Comparison of ENCODE assay signal across 21 cellular contexts in the genomic region with DNA sequence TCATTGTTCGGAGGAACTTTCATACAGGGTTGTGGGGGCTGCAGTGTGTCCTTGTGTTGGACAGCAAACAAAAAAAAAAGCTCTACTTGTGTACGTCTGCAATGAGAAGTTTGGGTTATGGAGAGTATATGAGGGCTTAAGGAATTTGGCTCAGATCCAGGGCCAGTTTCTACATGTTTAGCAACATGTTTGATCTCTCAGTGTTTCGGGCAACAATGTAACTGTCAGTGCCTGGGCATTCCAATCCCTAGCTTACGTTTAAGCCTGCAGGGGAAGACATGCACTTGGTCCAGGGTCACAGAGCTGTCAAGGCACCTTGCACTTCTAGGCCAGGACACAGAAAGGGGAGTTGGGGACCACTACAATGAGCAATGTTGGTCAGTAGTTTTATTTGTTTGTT. TPM values are rescaled to one million over a fixed set of nuclear protein-coding genes. Genes with fewer than 3 reads are reported as not detected.
DNase-seq lines count a peak whose midpoint lies in the region; ATAC-seq, FAIRE-seq and TF ChIP-seq lines count a peak whose summit lies in the region.
"Had no signal": no experiment of that assay in that cellular context is flagged by ENCODE, and none has a peak within 500 bp of the region (broad histone marks: within the 10 kb centered on the region; RNA-seq: fewer than 3 reads in every experiment).

No MANE protein-coding gene starts in this region.

- no peaks in the 10 kb centered on the region for H3K9me1 ChIP-seq in keratinocyte (ENCODE audit: control insufficient read depth, extremely low read depth, insufficient read depth, low read length)

- peaks cover 11% of the 10 kb centered on the region for H3K36me3 ChIP-seq in A673 (ENCODE audit: insufficient read depth, low read length, poor library complexity, severe bottlenecking)
- no peaks in the 10 kb centered on the region for H3K36me3 ChIP-seq in keratinocyte (ENCODE audit: control insufficient read depth in 2 of 2, extremely low read depth in 1 of 2, insufficient read depth in 2 of 2, low read length in 2 of 2)
- H3K36me3 ChIP-seq in lower lobe of right lung, result no peaks in the 10 kb centered on the region

- H3K4me2 ChIP-seq in keratinocyte (ENCODE audit: control insufficient read depth, extremely low read depth, insufficient read depth, low read depth, low read length), result peak overlapping the region; percentile 69

- H3K9ac ChIP-seq in keratinocyte (ENCODE audit: control insufficient read depth, extremely low read depth, insufficient read depth, low read length), result no peak overlapping the region

- no peak overlapping the region for H3K27ac ChIP-seq in A673 (ENCODE audit: low read depth, low read length, poor library complexity, severe bottlenecking)
- H3K27ac ChIP-seq in keratinocyte (ENCODE audit: control insufficient read depth, insufficient read depth, low read length), result peak overlapping the region; percentile 48
- no peak overlapping the region for H3K27ac ChIP-seq in lower lobe of right lung
- H3K27ac ChIP-seq: SK-N-MC had no signal

- dilution Hi-C loops in keratinocyte (cut with MboI; ENCODE audit: extremely low pct_ligation_motif_present, low sequenced_read_pairs), result no loop called here

- no peak overlapping the region for H3K4me3 ChIP-seq in A673 (ENCODE audit: low read depth, low read length, poor library complexity, severe bottlenecking)
- no peak overlapping the region for H3K4me3 ChIP-seq in epithelial cell of esophagus (ENCODE audit: low read length)
- H3K4me3 ChIP-seq in keratinocyte (ENCODE audit: control insufficient read depth in 2 of 3, extremely low read depth in 1 of 3, insufficient read depth in 2 of 3, low read depth in 1 of 3, low read length in 3 of 3), result peak overlapping the region in 1 of 3 experiments; percentile 18
- H3K4me3 ChIP-seq in lower lobe of right lung, result no peak overlapping the region
- H3K4me3 ChIP-seq: SK-N-MC had no signal

- H3K27me3 ChIP-seq in A673 (replicated peaks; ENCODE audit: insufficient read depth, low read depth, low read length, poor library complexity), result no peaks in the 10 kb centered on the region
- no peaks in the 10 kb centered on the region for H3K27me3 ChIP-seq in keratinocyte (ENCODE audit: control insufficient read depth, extremely low read depth, insufficient read depth, low read length)
- no peaks in the 10 kb centered on the region for H3K27me3 ChIP-seq in lower lobe of right lung (ENCODE audit: low read depth)

- H3K79me2 ChIP-seq in keratinocyte (ENCODE audit: control insufficient read depth, insufficient read depth, low read length), result no peaks in the 10 kb centered on the region

- H3K4me1 ChIP-seq in A673 (ENCODE audit: insufficient read depth, low read length, poor library complexity, severe bottlenecking), result no peaks in the 10 kb centered on the region
- H3K4me1 ChIP-seq in keratinocyte (ENCODE audit: control insufficient read depth, extremely low read depth, insufficient read depth, low read length), result peaks cover 12% of the 10 kb centered on the region
- no peaks in the 10 kb centered on the region for H3K4me1 ChIP-seq in lower lobe of right lung

- FAIRE-seq in keratinocyte (lab: Jason Lieb, UNC), result peak; percentile 99
- no peak for FAIRE-seq in GM12892 (lab: Jason Lieb, UNC)
- FAIRE-seq: D721Med, H54 had no signal

- no peak for TF ChIP-seq POLR2A in GM12892 (IDR thresholded peaks at IDR 0.05; ENCODE audit: low read depth, low read length)

- CTCF ChIA-PET in A673 (lab: Charles Lee), result no interaction called here

- no peak overlapping the region for H2AFZ ChIP-seq in keratinocyte (ENCODE audit: control insufficient read depth, low read length)

- ATAC-seq in GM18858 (IDR thresholded peaks at IDR 0.05; ENCODE audit: unreplicated experiment), result no peak
- ATAC-seq in GM21367 (IDR thresholded peaks at IDR 0.05; ENCODE audit: unreplicated experiment), result no peak
- ATAC-seq in lower lobe of right lung, result no peak
- ATAC-seq: PC-3, Right ventricle myocardium inferior had no signal

- TF ChIP-seq CTCF in A673 (conservative IDR thresholded peaks at IDR 0.05; ENCODE audit: low read depth, low read length) (no peak), epithelial cell of esophagus (IDR thresholded peaks at IDR 0.05; ENCODE audit: insufficient read depth, low read depth, low read length, missing control alignments) (no peak), keratinocyte (optimal IDR thresholded peaks at IDR 0.05 in 1 of 3, IDR thresholded peaks at IDR 0.05 in 1 of 3, conservative IDR thresholded peaks at IDR 0.05 in 1 of 3; ENCODE audit: extremely low read depth in 1 of 3, insufficient read depth in 2 of 3, low read length in 3 of 3) (no peak), lower lobe of right lung (IDR thresholded peaks at IDR 0.05) (no peak)

- POLR2A ChIA-PET in A673 (lab: Charles Lee; ENCODE audit: low non-redundant PET), result no interaction called here

- DNase-seq in A673 (ENCODE audit: low spot score) (peak; percentile 10), NCI-H69 (lab: John Stamatoyannopoulos, UW) (peak; percentile 11), epithelial cell of esophagus (ENCODE audit: low read depth) (peak; percentile 98), keratinocyte (ENCODE audit: low read depth, low spot score) (peak; percentile 56), GM12892 (ENCODE audit: insufficient read length) (no peak), lower lobe of right lung (no peak)
- DNase-seq: ACHN; CD4-positive, alpha-beta memory T cell; GF-D8; MM.1S; NCI-H1417; NCI-H1930; NCI-H2171 treated with DMSO at 0.1 percent for 48 hours; NCI-H510A treated with DMSO at 0.1 percent for 48 hours; PC-3 had no signal

- H3K9me3 ChIP-seq in A673 (ENCODE audit: low read depth, low read length, poor library complexity, severe bottlenecking) (no peaks in the 10 kb centered on the region), keratinocyte (ENCODE audit: control insufficient read depth, low read depth, low read length) (no peaks in the 10 kb centered on the region), lower lobe of right lung (peaks cover 19% of the 10 kb centered on the region)

- intact Hi-C loops in A673 (cut with micrococcal nuclease; ENCODE audit: unreplicated experiment) (no loop called here), lower lobe of right lung (cut with DNase I) (no loop called here)

- no peaks in the 10 kb centered on the region for H4K20me1 ChIP-seq in keratinocyte (ENCODE audit: control insufficient read depth, extremely low read depth, insufficient read depth, low read length)

- BruUV-seq in A673 (replicated peaks; lab: Mats Ljungman, UMichigan), result no TSS peak

RNA-seq across cellular contexts. Expression of a gene that starts 13.9 kb away (rescaled TPM):
- 10.1 and 10.6 TPM in 2 replicates for total RNA-seq in A673 (2021)
- 2.1 to 2.9 TPM (median 2.5 TPM) in 3 replicates for polyA plus RNA-seq in keratinocyte
- polyA plus RNA-seq in keratinocyte (2011; ENCODE audit: low read depth), result 1.4 TPM
- polyA plus RNA-seq in keratinocyte (2011; cell fraction: cytosol; rRNA removed), result 0.99 and 1.4 TPM in 2 replicates
- 3.3 and 3.8 TPM in 2 replicates for polyA plus RNA-seq in keratinocyte (2011; cell fraction: nucleus; rRNA removed)
- polyA plus RNA-seq in keratinocyte (2012; ENCODE audit: low replicate concordance), result 1.5 and 2.6 TPM in 2 replicates
- polyA minus RNA-seq in keratinocyte, result 3.2 to 9.7 TPM (median 9.5 TPM) in 3 replicates
- polyA minus RNA-seq in keratinocyte (2011; cell fraction: cytosol; rRNA and poly(A)+ RNA removed), result 5.6 TPM
- 7.6 and 13.2 TPM in 2 replicates for polyA minus RNA-seq in keratinocyte (2011; cell fraction: nucleus; rRNA and poly(A)+ RNA removed)
- 3.0 TPM for polyA plus RNA-seq in GM12892 (2012; ENCODE audit: missing spikeins)
- 5.3 TPM for total RNA-seq in lower lobe of right lung

RNA-seq across cellular contexts. Expression of a gene that starts 16.9 kb away (rescaled TPM):
- total RNA-seq in A673 (2021) (10.2 and 11.0 TPM in 2 replicates), lower lobe of right lung (7.4 TPM)
- polyA plus RNA-seq in keratinocyte, result 7.4 to 8.1 TPM (median 7.7 TPM) in 3 replicates
- polyA plus RNA-seq in keratinocyte (2011; ENCODE audit: low read depth), result 1.2 TPM
- 2.9 and 5.4 TPM in 2 replicates for polyA plus RNA-seq in keratinocyte (2011; cell fraction: cytosol; rRNA removed)
- polyA plus RNA-seq in keratinocyte (2011; cell fraction: nucleus; rRNA removed), result 11.6 and 12.8 TPM in 2 replicates
- polyA plus RNA-seq in keratinocyte (2012; ENCODE audit: low replicate concordance), result 5.7 and 6.3 TPM in 2 replicates
- polyA minus RNA-seq in keratinocyte, result 6.7 to 15.4 TPM (median 15.0 TPM) in 3 replicates
- polyA minus RNA-seq in keratinocyte (2011; cell fraction: cytosol; rRNA and poly(A)+ RNA removed), result 7.3 TPM
- polyA minus RNA-seq in keratinocyte (2011; cell fraction: nucleus; rRNA and poly(A)+ RNA removed), result 12.0 and 17.7 TPM in 2 replicates
- 4.5 TPM for polyA plus RNA-seq in GM12892 (2012; ENCODE audit: missing spikeins)

RNA-seq across cellular contexts. Expression of a gene that starts 29.2 kb away (rescaled TPM):
- 16.8 and 18.7 TPM in 2 replicates for total RNA-seq in A673 (2021)
- polyA plus RNA-seq in keratinocyte, result 15.8 to 22.2 TPM (median 20.8 TPM) in 3 replicates
- polyA plus RNA-seq in keratinocyte (2011; ENCODE audit: low read depth), result 7.8 TPM
- 11.8 and 17.3 TPM in 2 replicates for polyA plus RNA-seq in keratinocyte (2011; cell fraction: cytosol; rRNA removed)
- 12.2 and 15.0 TPM in 2 replicates for polyA plus RNA-seq in keratinocyte (2011; cell fraction: nucleus; rRNA removed)
- 16.0 and 19.9 TPM in 2 replicates for polyA plus RNA-seq in keratinocyte (2012; ENCODE audit: low replicate concordance)
- polyA minus RNA-seq in keratinocyte, result 1.5 to 7.1 TPM (median 6.8 TPM) in 3 replicates
- 14.0 TPM for polyA minus RNA-seq in keratinocyte (2011; cell fraction: cytosol; rRNA and poly(A)+ RNA removed)
- polyA minus RNA-seq in keratinocyte (2011; cell fraction: nucleus; rRNA and poly(A)+ RNA removed), result 2.8 and 3.8 TPM in 2 replicates
- 17.6 TPM for polyA plus RNA-seq in GM12892 (2012; ENCODE audit: missing spikeins)
- 6.9 TPM for total RNA-seq in lower lobe of right lung

RNA-seq across cellular contexts. Expression of a gene that starts 29.2 kb away (rescaled TPM):
- total RNA-seq in A673 (2021), result 5.0 and 6.1 TPM in 2 replicates
- polyA plus RNA-seq in keratinocyte, result 1.4 to 3.2 TPM (median 2.8 TPM) in 3 replicates
- 1.2 TPM for polyA plus RNA-seq in keratinocyte (2011; ENCODE audit: low read depth)
- 0.74 and 1.1 TPM in 2 replicates for polyA plus RNA-seq in keratinocyte (2011; cell fraction: cytosol; rRNA removed)
- polyA plus RNA-seq in keratinocyte (2011; cell fraction: nucleus; rRNA removed), result 4.5 and 7.3 TPM in 2 replicates
- 1.3 and 2.4 TPM in 2 replicates for polyA plus RNA-seq in keratinocyte (2012; ENCODE audit: low replicate concordance)
- 2.6 to 4.2 TPM (median 3.6 TPM) in 3 replicates for polyA minus RNA-seq in keratinocyte
- polyA minus RNA-seq in keratinocyte (2011; cell fraction: cytosol; rRNA and poly(A)+ RNA removed), result 5.8 TPM
- polyA minus RNA-seq in keratinocyte (2011; cell fraction: nucleus; rRNA and poly(A)+ RNA removed), result 1.9 and 2.3 TPM in 2 replicates
- polyA plus RNA-seq in GM12892 (2012; ENCODE audit: missing spikeins), result 1.7 TPM
- total RNA-seq in lower lobe of right lung, result 3.4 TPM

RNA-seq across cellular contexts. Expression of a gene that starts 53.9 kb away (rescaled TPM):
- total RNA-seq in A673 (2021), result 53.3 and 58.4 TPM in 2 replicates
- 10.3 to 16.9 TPM (median 15.2 TPM) in 3 replicates for polyA plus RNA-seq in keratinocyte
- polyA plus RNA-seq in keratinocyte (2011; ENCODE audit: low read depth), result 10.3 TPM
- polyA plus RNA-seq in keratinocyte (2011; cell fraction: cytosol; rRNA removed), result 4.2 and 5.9 TPM in 2 replicates
- 42.5 and 43.0 TPM in 2 replicates for polyA plus RNA-seq in keratinocyte (2011; cell fraction: nucleus; rRNA removed)
- 2.1 and 10.8 TPM in 2 replicates for polyA plus RNA-seq in keratinocyte (2012; ENCODE audit: low replicate concordance)
- polyA minus RNA-seq in keratinocyte, result 99.8 to 260 TPM (median 199 TPM) in 3 replicates
- polyA minus RNA-seq in keratinocyte (2011; cell fraction: cytosol; rRNA and poly(A)+ RNA removed), result 67.9 TPM
- polyA minus RNA-seq in keratinocyte (2011; cell fraction: nucleus; rRNA and poly(A)+ RNA removed), result 228 and 328 TPM in 2 replicates
- 11.9 TPM for polyA plus RNA-seq in GM12892 (2012; ENCODE audit: missing spikeins)
- 51.4 TPM for total RNA-seq in lower lobe of right lung

Comparison
In these comparisons a context has a peak if more than half of its experiments do, and no peak if none do; other contexts are left out.
1. DNase-seq: peak in A673 (single experiment), NCI-H69 (single experiment), epithelial cell of esophagus (single experiment) and keratinocyte (single experiment); none in GM12892 (single experiment) and lower lobe of right lung (single experiment).